3 cellular contexts compared by ENCODE assay signal in the genomic region with DNA sequence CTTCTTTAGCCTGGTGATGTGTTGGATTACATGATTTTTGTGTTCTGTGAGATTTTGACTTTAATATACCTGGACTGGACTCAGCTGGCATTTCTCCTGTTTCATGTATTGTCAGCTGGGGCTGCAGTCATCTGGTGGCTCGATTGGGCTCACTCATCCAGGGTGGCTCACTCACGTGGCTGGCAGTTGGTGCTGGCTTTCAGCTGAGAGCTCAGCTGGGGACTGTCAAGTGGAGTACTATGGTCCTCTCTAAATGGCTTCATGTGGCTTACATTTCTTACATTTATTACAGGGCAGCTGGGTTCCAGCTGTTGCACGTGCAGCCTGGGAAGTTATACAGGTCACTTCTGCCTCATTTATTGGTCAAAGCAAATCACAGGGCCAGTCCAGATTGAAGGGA.
"Had no signal": no experiment of that assay in that cellular context is flagged by ENCODE, and none has a peak within 500 bp of the region (broad histone marks: within the 10 kb centered on the region; RNA-seq: fewer than 3 reads in every experiment).

No MANE protein-coding gene starts in this region.

- H3K4me3 ChIP-seq: GM12878 had no signal

- DNase-seq: GDM1, GF-D8 had no signal
